38 cellular contexts compared by ENCODE assay signal in the genomic region with DNA sequence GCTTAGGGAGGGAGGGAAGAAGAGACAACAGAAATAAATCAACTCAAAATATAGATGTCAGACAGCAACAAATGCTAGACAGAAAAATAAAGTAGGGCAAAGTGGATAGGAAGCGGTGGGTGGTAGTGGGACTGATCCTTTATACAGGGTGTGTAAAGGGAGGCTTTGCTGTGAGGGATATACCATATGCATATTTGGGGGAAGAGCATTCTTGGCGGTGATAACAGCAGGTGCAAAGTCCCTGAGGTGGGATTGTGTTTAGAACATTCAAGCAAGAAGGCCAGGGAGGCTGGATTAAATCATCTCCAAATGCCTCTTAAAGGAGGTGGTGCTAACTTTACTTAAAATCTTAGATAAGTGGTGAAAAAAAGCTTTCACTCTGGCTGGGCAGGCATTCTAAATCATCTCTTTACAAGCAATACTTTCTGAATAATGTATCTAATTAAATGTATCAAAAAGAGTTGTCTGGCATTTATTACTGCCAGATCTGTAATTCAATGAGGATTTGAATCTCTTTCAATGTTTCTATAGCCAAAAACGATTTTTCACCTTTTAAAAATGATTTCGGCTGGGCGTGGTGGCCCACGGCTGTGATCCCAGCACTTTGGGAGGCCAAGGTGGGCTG. TPM values are rescaled to one million over a fixed set of nuclear protein-coding genes. Genes with fewer than 3 reads are reported as not detected.
"Had no signal": no experiment of that assay in that cellular context is flagged by ENCODE, and none has a peak within 500 bp of the region (broad histone marks: within the 10 kb centered on the region; RNA-seq: fewer than 3 reads in every experiment).

No MANE protein-coding gene starts in this region.

- H3K27ac ChIP-seq: adrenal gland, ascending aorta, body of pancreas, brain microvascular endothelial cell, breast epithelium, cardiac muscle cell had no signal

- H3K4me3 ChIP-seq: adrenal gland, ascending aorta, body of pancreas, breast epithelium, cardiac muscle cell had no signal

- H3K4me1 ChIP-seq: adrenal gland, ascending aorta, body of pancreas, breast epithelium had no signal

- FAIRE-seq: astrocyte, bronchial epithelial cell, colon had no signal

- DNase-seq: activated effector memory CD4-positive, alpha-beta T cell treated with anti-CD3 and anti-CD28 coated beads, Interleukin-2, amount 50 U/mL, for 16 hours; activated effector memory CD4-positive, alpha-beta T cell treated with Interleukin-2 at 50 U/mL for 16 hours; activated gamma-delta T cell; activated gamma-delta T cell treated with Interleukin-2 at 50 U/mL for 16 hours; activated naive CD4-positive, alpha-beta T cell; activated naive CD4-positive, alpha-beta T cell treated with anti-CD3 and anti-CD28 coated beads for 36 hours; activated naive CD4-positive, alpha-beta T cell treated with anti-CD3 and anti-CD28 coated beads, Interleukin-2, amount 10 ng/mL, durations not matched to agents 7 days and 5 days; activated naive CD4-positive, alpha-beta T cell treated with anti-CD3 and anti-CD28 coated beads, Interleukin-2, amount 50 U/mL, for 16 hours; activated naive CD4-positive, alpha-beta T cell treated with Interleukin-2 at 50 U/mL for 16 hours; activated naive CD8-positive, alpha-beta T cell treated with anti-CD3 and anti-CD28 coated beads for 36 hours; activated naive CD8-positive, alpha-beta T cell treated with anti-CD3 and anti-CD28 coated beads, Interleukin-2, amount 10 ng/mL, durations not matched to agents 7 days and 5 days; activated naive CD8-positive, alpha-beta T cell treated with anti-CD3 and anti-CD28 coated beads, Interleukin-2, amount 50 U/mL, for 24 hours; activated T-cell treated with anti-CD3 and anti-CD28 coated beads, Interleukin-2, amount 50 U/mL, for 4 hours; activated T-cell treated with anti-CD3 and anti-CD28 coated beads, Interleukin-2, amount 50 U/mL, for 48 hours; activated T-cell treated with anti-CD3 and anti-CD28 coated beads, Interleukin-2, amount 50 U/mL, for 72 hours; adrenal gland; amniotic stem cell; amygdala; anterior cingulate cortex; aorta; body of pancreas; brain microvascular endothelial cell; caudate nucleus; central memory CD4-positive, alpha-beta T cell; cerebellar nuclear complex had no signal

- H3K36me3 ChIP-seq: adrenal gland, ascending aorta, brain microvascular endothelial cell, breast epithelium, cardiac muscle cell had no signal

- H3K9me3 ChIP-seq: adrenal gland, ascending aorta, body of pancreas, breast epithelium had no signal

- ATAC-seq: activated naive CD4-positive, alpha-beta T cell treated with anti-CD3 and anti-CD28 coated beads, Interleukin-2, amount 50 U/mL, for 72 hours; activated naive CD8-positive, alpha-beta T cell treated with anti-CD3 and anti-CD28 coated beads, Interleukin-2, amount 50 U/mL, for 24 hours; activated T-cell treated with anti-CD3 and anti-CD28 coated beads, Interleukin-2, amount 50 U/mL, for 4 hours; activated T-cell treated with anti-CD3 and anti-CD28 coated beads, Interleukin-2, amount 50 U/mL, for 72 hours; activated T-helper 17 cell treated with anti-CD3 and anti-CD28 coated beads, Interleukin-2, amount 50 U/mL, for 72 hours; body of pancreas had no signal

- H3K27me3 ChIP-seq: adrenal gland, ascending aorta, body of pancreas, breast epithelium, cardiac muscle cell had no signal

RNA-seq across cellular contexts. Expression of a gene that starts 9.4 kb away (rescaled TPM):
- total RNA-seq: activated naive CD4-positive, alpha-beta T cell treated with anti-CD3 and anti-CD28 coated beads for 36 hours; activated naive CD4-positive, alpha-beta T cell treated with anti-CD3 and anti-CD28 coated beads, Interleukin-2, amount 50 U/mL, for 72 hours; activated naive CD8-positive, alpha-beta T cell treated with anti-CD3 and anti-CD28 coated beads for 36 hours; activated naive CD8-positive, alpha-beta T cell treated with anti-CD3 and anti-CD28 coated beads, Interleukin-2, amount 10 ng/mL, durations not matched to agents 7 days and 5 days; activated T-cell treated with anti-CD3 and anti-CD28 coated beads, Interleukin-2, amount 50 U/mL, for 4 hours; activated T-cell treated with anti-CD3 and anti-CD28 coated beads, Interleukin-2, amount 50 U/mL, for 72 hours; activated T-helper 1 cell treated with anti-CD3 and anti-CD28 coated beads, Interleukin-12 subunit alpha, Interleukin-12 subunit beta, Interleukin-2, Interleukin-4 antibody, amounts not matched to agents 30 ng/mL and 10 ng/mL and 1 ng/mL, durations not matched to agents 14 hours and 24 hours and 36 hours; activated T-helper 17 cell treated with anti-CD3 and anti-CD28 coated beads, Interleukin-2, amount 50 U/mL, for 72 hours; activated T-helper 2 cell treated with anti-CD3 and anti-CD28 coated beads, Interferon-gamma antibody, Interleukin-2, Interleukin-4, amounts not matched to agents 10 μg/mL and 5 μg/mL and 100 μg/mL, durations not matched to agents 14 hours and 24 hours and 36 hours; ascending aorta; astrocyte; cardiac septum; cerebellum; chondrocyte had no signal
- polyA plus RNA-seq: aorta had no signal

RNA-seq across cellular contexts. Expression of a gene that starts 12.1 kb away (rescaled TPM):
- total RNA-seq: activated naive CD4-positive, alpha-beta T cell treated with anti-CD3 and anti-CD28 coated beads for 36 hours; activated naive CD4-positive, alpha-beta T cell treated with anti-CD3 and anti-CD28 coated beads, Interleukin-2, amount 50 U/mL, for 72 hours; activated naive CD8-positive, alpha-beta T cell treated with anti-CD3 and anti-CD28 coated beads for 36 hours; activated naive CD8-positive, alpha-beta T cell treated with anti-CD3 and anti-CD28 coated beads, Interleukin-2, amount 10 ng/mL, durations not matched to agents 7 days and 5 days; activated T-cell treated with anti-CD3 and anti-CD28 coated beads, Interleukin-2, amount 50 U/mL, for 72 hours; activated T-helper 1 cell treated with anti-CD3 and anti-CD28 coated beads, Interleukin-12 subunit alpha, Interleukin-12 subunit beta, Interleukin-2, Interleukin-4 antibody, amounts not matched to agents 30 ng/mL and 10 ng/mL and 1 ng/mL, durations not matched to agents 14 hours and 24 hours and 36 hours; activated T-helper 17 cell treated with anti-CD3 and anti-CD28 coated beads, Interleukin-2, amount 50 U/mL, for 72 hours; activated T-helper 2 cell treated with anti-CD3 and anti-CD28 coated beads, Interferon-gamma antibody, Interleukin-2, Interleukin-4, amounts not matched to agents 10 μg/mL and 5 μg/mL and 100 μg/mL, durations not matched to agents 14 hours and 24 hours and 36 hours; ascending aorta; cardiac septum; chondrocyte had no signal
